ENCODE assay signal across 23 cellular contexts in genomic region chr12:3805058-3805457, GRCh38. TPM values are rescaled to one million over a fixed set of nuclear protein-coding genes. Genes with fewer than 3 reads are reported as not detected.
"Had no signal": no experiment of that assay in that cellular context is flagged by ENCODE, and none has a peak within 500 bp of the region (broad histone marks: within the 10 kb centered on the region; RNA-seq: fewer than 3 reads in every experiment).

No MANE protein-coding gene starts in this region.

- DNase-seq: activated CD4-positive, alpha-beta T cell treated with anti-CD3 and anti-CD28 coated beads for 36 hours; activated CD4-positive, alpha-beta T cell treated with anti-CD3 and anti-CD28 coated beads, Interleukin-2, amount 50 U/mL, for 4 hours; activated CD8-positive, alpha-beta memory T cell treated with anti-CD3 and anti-CD28 coated beads for 24 hours; activated CD8-positive, alpha-beta memory T cell treated with anti-CD3 and anti-CD28 coated beads, Interleukin-2, amount 50 U/mL, for 4 hours; activated naive CD4-positive, alpha-beta T cell; activated T-cell treated with anti-CD3 and anti-CD28 coated beads, Interleukin-2, amount 50 U/mL, for 24 hours; anterior cingulate cortex; body of pancreas; kidney; naive thymus-derived CD8-positive, alpha-beta T cell; sigmoid colon; spleen; stimulated activated CD4-positive, alpha-beta T cell treated with anti-CD3 and anti-CD28 coated beads, Interleukin-4, amount 100 ng/mL, for 1 hour; stimulated activated naive CD8-positive, alpha-beta T cell treated with anti-CD3 and anti-CD28 coated beads, Interleukin-15, Interleukin-2, amounts not matched to agents 100 U/mL and 50 U/mL, for 24 hours; T-helper 1 cell; T-helper 9 cell; thyroid gland; upper lobe of right lung had no signal

- H3K9ac ChIP-seq: neural progenitor cell had no signal

- ATAC-seq: activated CD4-positive, alpha-beta T cell treated with anti-CD3 and anti-CD28 coated beads for 36 hours; body of pancreas; left lobe of liver; naive thymus-derived CD8-positive, alpha-beta T cell; stimulated activated naive CD8-positive, alpha-beta T cell treated with anti-CD3 and anti-CD28 coated beads, Interleukin-15, Interleukin-2, amounts not matched to agents 100 U/mL and 50 U/mL, for 24 hours; upper lobe of right lung had no signal

- H3K4me2 ChIP-seq: neural progenitor cell had no signal

- H3K27ac ChIP-seq: body of pancreas, cardiac muscle cell, neural progenitor cell, sigmoid colon, spleen, thyroid gland, upper lobe of right lung had no signal

- H3K27me3 Mint-ChIP-seq: activated CD4-positive, alpha-beta T cell treated with anti-CD3 and anti-CD28 coated beads for 36 hours; activated T-cell treated with anti-CD3 and anti-CD28 coated beads, Interleukin-2, amount 50 U/mL, for 24 hours; naive thymus-derived CD8-positive, alpha-beta T cell had no signal

- H3K36me3 ChIP-seq: cardiac muscle cell, neural progenitor cell, thyroid gland had no signal

- H3K4me1 ChIP-seq: body of pancreas, neural progenitor cell, sigmoid colon, spleen, thyroid gland, upper lobe of right lung had no signal

- H3K9me3 ChIP-seq: body of pancreas, sigmoid colon, spleen, thyroid gland, upper lobe of right lung had no signal

- H3K27me3 ChIP-seq: body of pancreas, cardiac muscle cell, neural progenitor cell, sigmoid colon, spleen, thyroid gland, upper lobe of right lung had no signal

- H3K4me3 Mint-ChIP-seq: activated CD4-positive, alpha-beta T cell treated with anti-CD3 and anti-CD28 coated beads for 36 hours; activated T-cell treated with anti-CD3 and anti-CD28 coated beads, Interleukin-2, amount 50 U/mL, for 24 hours; naive thymus-derived CD8-positive, alpha-beta T cell; neural progenitor cell had no signal

- H2AFZ ChIP-seq: neural progenitor cell had no signal

- H3K9me3 Mint-ChIP-seq: activated T-cell treated with anti-CD3 and anti-CD28 coated beads, Interleukin-2, amount 50 U/mL, for 24 hours; activated T-helper 2 cell treated with anti-CD3 and anti-CD28 coated beads, Interferon-gamma antibody, Interleukin-2, Interleukin-4, amounts not matched to agents 10 μg/mL and 5 μg/mL and 100 μg/mL, durations not matched to agents 14 hours and 24 hours and 36 hours; naive thymus-derived CD8-positive, alpha-beta T cell; neural progenitor cell had no signal

- H3K4me1 Mint-ChIP-seq: naive thymus-derived CD8-positive, alpha-beta T cell; neural progenitor cell had no signal

- H3K27ac Mint-ChIP-seq: activated CD4-positive, alpha-beta T cell treated with anti-CD3 and anti-CD28 coated beads for 36 hours; activated T-cell treated with anti-CD3 and anti-CD28 coated beads, Interleukin-2, amount 50 U/mL, for 24 hours; activated T-helper 2 cell treated with anti-CD3 and anti-CD28 coated beads, Interferon-gamma antibody, Interleukin-2, Interleukin-4, amounts not matched to agents 10 μg/mL and 5 μg/mL and 100 μg/mL, durations not matched to agents 14 hours and 24 hours and 36 hours; neural progenitor cell had no signal

- H3K4me3 ChIP-seq: body of pancreas, cardiac muscle cell, lung, neural progenitor cell, sigmoid colon, spleen, thyroid gland, upper lobe of right lung had no signal

RNA-seq across cellular contexts. Expression of gene CRACR2A, which starts 52.1 kb away (rescaled TPM):
- polyA plus RNA-seq: cardiac muscle cell had no signal
